ENCODE assay signal across 18 cellular contexts in genomic region chr1:66284746-66285145, GRCh38.
DNase-seq lines count a peak whose midpoint lies in the region; ATAC-seq, FAIRE-seq and TF ChIP-seq lines count a peak whose summit lies in the region.
"Had no signal": no experiment of that assay in that cellular context is flagged by ENCODE, and none has a peak within 500 bp of the region (broad histone marks: within the 10 kb centered on the region; RNA-seq: fewer than 3 reads in every experiment).

No MANE protein-coding gene starts in this region.

- H3K4me2 ChIP-seq in A549 (no peak overlapping the region), endothelial cell of umbilical vein (ENCODE audit: insufficient read depth, low read length) (no peak overlapping the region)

- H3K9me3 ChIP-seq in A549 (no peaks in the 10 kb centered on the region), endothelial cell of umbilical vein (replicated peaks; ENCODE audit: control insufficient read depth, insufficient read depth, low read length) (no peaks in the 10 kb centered on the region)
- no peaks in the 10 kb centered on the region for H3K9me3 ChIP-seq in CD4-positive, CD25-positive, alpha-beta regulatory T cell (ENCODE audit: control insufficient read depth in 2 of 2, low read length in 2 of 2)
- H3K9me3 ChIP-seq: BE2C had no signal

- peak overlapping the region; percentile 44 to 76 (median 66) for H3K27ac Mint-ChIP-seq in CD4-positive, CD25-positive, alpha-beta regulatory T cell
- H3K27ac Mint-ChIP-seq in T-cell = peak overlapping the region; percentile 56 to 62

- no peaks in the 10 kb centered on the region for H3K27me3 ChIP-seq in CD4-positive, CD25-positive, alpha-beta regulatory T cell (ENCODE audit: control insufficient read depth, insufficient read depth, low read length)
- no peaks in the 10 kb centered on the region for H3K27me3 ChIP-seq in endothelial cell of umbilical vein (ENCODE audit: control insufficient read depth in 2 of 2, insufficient read depth in 2 of 2, low read length in 2 of 2)
- H3K27me3 ChIP-seq: BE2C had no signal

- POLR2A ChIA-PET in A549 (lab: Yijun Ruan, JAX) (no interaction called here), T-cell (lab: Charles Lee) (interaction anchor here in 1 of 2 donors (0.6 kb wide), 1 partner anchor 48 kb away, joined by 3 read pairs; no protein-coding TSS in a partner anchor), endothelial cell of umbilical vein (lab: Charles Lee) (no interaction called here)

- CTCF ChIA-PET in A549 (lab: Yijun Ruan, JAX) (interaction anchor here (3.0 kb wide), 1 partner anchor 11 kb away, joined by 12 read pairs; no protein-coding TSS in a partner anchor), T-cell (lab: Charles Lee) (no interaction called here), endothelial cell of umbilical vein (lab: Charles Lee) (no interaction called here)

- H4K20me1 ChIP-seq in endothelial cell of umbilical vein (replicated peaks; ENCODE audit: control insufficient read depth, extremely low read depth, insufficient read depth, low read length) = no peaks in the 10 kb centered on the region

- H3K79me2 ChIP-seq in endothelial cell of umbilical vein (ENCODE audit: control insufficient read depth, insufficient read depth, low read length) = no peaks in the 10 kb centered on the region

- H3K27me3 Mint-ChIP-seq in CD4-positive, CD25-positive, alpha-beta regulatory T cell = no peaks in the 10 kb centered on the region
- no peaks in the 10 kb centered on the region for H3K27me3 Mint-ChIP-seq in T-cell
- H3K27me3 Mint-ChIP-seq: CD8-positive, alpha-beta memory T cell had no signal

- TF ChIP-seq CTCF in A549 (IDR thresholded peaks at IDR 0.05) (no peak), endothelial cell of umbilical vein (IDR thresholded peaks at IDR 0.05; ENCODE audit: extremely low read depth in 1 of 2, insufficient read depth in 1 of 2, low read depth in 1 of 2, low read length in 2 of 2) (no peak)

- BruUV-seq in endothelial cell of umbilical vein (replicated peaks; lab: Mats Ljungman, UMichigan) = no TSS peak

- intact Hi-C loops in endothelial cell of umbilical vein (cut with micrococcal nuclease) = no loop called here

- no peak overlapping the region for H3K4me3 Mint-ChIP-seq in CD4-positive, CD25-positive, alpha-beta regulatory T cell
- peak overlapping the region in 1 of 3 donors; percentile 5 for H3K4me3 Mint-ChIP-seq in T-cell

- peaks cover 37 to 62% (median 55%) of the 10 kb centered on the region in 4 donors for H3K4me1 Mint-ChIP-seq in CD4-positive, CD25-positive, alpha-beta regulatory T cell
- peaks cover 64 to 80% (median 72%) of the 10 kb centered on the region in 3 donors for H3K4me1 Mint-ChIP-seq in T-cell

- no peak for FAIRE-seq in A549 (lab: Jason Lieb, UNC)
- peak; percentile 42 for FAIRE-seq in endothelial cell of umbilical vein (lab: Jason Lieb, UNC)

- no peaks in the 10 kb centered on the region for H3K36me3 Mint-ChIP-seq in CD4-positive, CD25-positive, alpha-beta regulatory T cell
- H3K36me3 Mint-ChIP-seq in T-cell = no peaks in the 10 kb centered on the region

- TF ChIP-seq RAD21 in A549 (conservative IDR thresholded peaks at IDR 0.05 in 1 of 2, IDR thresholded peaks at IDR 0.05 in 1 of 2) = no peak

- 91% methylated on average over 2 of the region's 2 CpGs for WGBS in A549 (ENCODE audit: missing lambda C conversion rate)

- H2AFZ ChIP-seq in endothelial cell of umbilical vein (ENCODE audit: low read depth, low read length) = no peak overlapping the region

- no peak for DNase-seq in A549 (ENCODE audit: low read depth in 1 of 2, low spot score in 1 of 2)
- DNase-seq in CD4-positive, CD25-positive, alpha-beta regulatory T cell = no peak
- no peak for DNase-seq in T-cell
- no peak for DNase-seq in endothelial cell of umbilical vein (ENCODE audit: low read depth, low spot score)
- DNase-seq in SHP77 treated with DMSO at 0.1 percent for 48 hours (lab: John Stamatoyannopoulos, UW) = no peak
- no peak for DNase-seq in A172 (ENCODE audit: low spot score)
- DNase-seq: BE2C; CD8-positive, alpha-beta memory T cell; DMS79 treated with DMSO at 0.1 percent for 48 hours; GOT3; KBM-7; NCI-H1417 treated with DMSO at 0.1 percent for 48 hours; NCI-H1930; NCI-H69; NK-92 treated with Interleukin-12 subunit alpha and Interleukin-12 subunit beta, amount 100 ng/mL, for 24 hours; OCI-M1; RPMI8226 had no signal

- peaks cover 0 to 2% (median 0%) of the 10 kb centered on the region in 7 donors for H3K9me3 Mint-ChIP-seq in CD4-positive, CD25-positive, alpha-beta regulatory T cell
- H3K9me3 Mint-ChIP-seq in T-cell = no peaks in the 10 kb centered on the region
- H3K9me3 Mint-ChIP-seq: CD8-positive, alpha-beta memory T cell had no signal

- H3K4me1 ChIP-seq in A549 = peaks cover 55% of the 10 kb centered on the region
- H3K4me1 ChIP-seq in CD4-positive, CD25-positive, alpha-beta regulatory T cell (ENCODE audit: control insufficient read depth, insufficient read depth, low read length, poor library complexity, severe bottlenecking) = peaks cover 46% of the 10 kb centered on the region
- peaks cover 3% of the 10 kb centered on the region for H3K4me1 ChIP-seq in endothelial cell of umbilical vein (ENCODE audit: control insufficient read depth, extremely low read depth, insufficient read depth, low read length)
- H3K4me1 ChIP-seq: BE2C had no signal

- H3K9me1 ChIP-seq in endothelial cell of umbilical vein (replicated peaks; ENCODE audit: control insufficient read depth, extremely low read depth, insufficient read depth, low read length) = no peaks in the 10 kb centered on the region

- H3K36me3 ChIP-seq in CD4-positive, CD25-positive, alpha-beta regulatory T cell (ENCODE audit: control insufficient read depth, insufficient read depth, low read length) = no peaks in the 10 kb centered on the region
- H3K36me3 ChIP-seq in endothelial cell of umbilical vein (ENCODE audit: control insufficient read depth in 2 of 2, extremely low read depth in 1 of 2, insufficient read depth in 2 of 2, low read length in 2 of 2) = no peaks in the 10 kb centered on the region
- H3K36me3 ChIP-seq: BE2C had no signal

- TF ChIP-seq POLR2A in A549 (IDR thresholded peaks at IDR 0.05; ENCODE audit: low read length) (no peak), endothelial cell of umbilical vein (IDR thresholded peaks at IDR 0.05; ENCODE audit: low read depth, low read length) (no peak)

- H3K9ac ChIP-seq in endothelial cell of umbilical vein (replicated peaks; ENCODE audit: extremely low read depth, insufficient read depth, low read length) = no peak overlapping the region

- no peak overlapping the region for H3K4me3 ChIP-seq in A549
- H3K4me3 ChIP-seq in CD4-positive, CD25-positive, alpha-beta regulatory T cell (ENCODE audit: low read depth, low read length) = no peak overlapping the region
- H3K4me3 ChIP-seq in endothelial cell of umbilical vein (replicated peaks in 1 of 3; ENCODE audit: insufficient read depth in 1 of 3, low read depth in 1 of 3, low read length in 3 of 3) = no peak overlapping the region

- H3K27ac ChIP-seq in A549 = peak overlapping the region; percentile 78 to 81
- H3K27ac ChIP-seq in CD4-positive, CD25-positive, alpha-beta regulatory T cell (ENCODE audit: insufficient read depth, low read length, poor library complexity, severe bottlenecking) = no peak overlapping the region
- no peak overlapping the region for H3K27ac ChIP-seq in endothelial cell of umbilical vein (ENCODE audit: insufficient read depth, low read depth, low read length)

- TF ChIP-seq EP300 in A549 (IDR thresholded peaks at IDR 0.05) = no peak

- ATAC-seq in A549 (no peak), T-cell (replicated peaks in 1 of 4) (no peak), HG03097 (IDR thresholded peaks at IDR 0.05; ENCODE audit: low FRiP score, unreplicated experiment) (no peak)
- no peak for ATAC-seq in CD4-positive, CD25-positive, alpha-beta regulatory T cell (ENCODE audit: low read depth in 2 of 2)

- dilution Hi-C loops in endothelial cell of umbilical vein (cut with MboI; ENCODE audit: extremely low pct_ligation_motif_present, low sequenced_read_pairs) = no loop called here

TF ChIP-seq in A549, 52 proteins besides CTCF, POLR2A, EP300 and RAD21:
- no peak for TF ChIP-seq MAX (IDR thresholded peaks at IDR 0.05)

TF ChIP-seq in endothelial cell of umbilical vein, 7 proteins besides CTCF, POLR2A, EP300 and RAD21:
- no peak for TF ChIP-seq JUN (IDR thresholded peaks at IDR 0.05; ENCODE audit: borderline replicate concordance, insufficient read depth, insufficient read length, low read depth)
- TF ChIP-seq FOS (IDR thresholded peaks at IDR 0.05; ENCODE audit: borderline replicate concordance, insufficient read depth, low read length) = no peak
- no peak for TF ChIP-seq POLR2AphosphoS5 (IDR thresholded peaks at IDR 0.05; ENCODE audit: insufficient read depth, low read depth, low read length)
- TF ChIP-seq MAX (IDR thresholded peaks at IDR 0.05; ENCODE audit: insufficient read depth, insufficient read length) = no peak
- TF ChIP-seq EZH2 (IDR thresholded peaks at IDR 0.05; ENCODE audit: borderline replicate concordance, low read depth, low read length, severe bottlenecking) = no peak
- TF ChIP-seq MYC (IDR thresholded peaks at IDR 0.05; ENCODE audit: low read depth, low read length) = no peak
- TF ChIP-seq GATA2 (IDR thresholded peaks at IDR 0.05; ENCODE audit: insufficient read depth, insufficient read length, low read depth, low read length) = no peak

Comparison
In these comparisons a context has a peak if more than half of its experiments do, and no peak if none do; other contexts are left out.
1. H3K27ac ChIP-seq: peak in A549 (2 of 2); none in CD4-positive, CD25-positive, alpha-beta regulatory T cell (single experiment) and endothelial cell of umbilical vein (single experiment).